In the genomic region with DNA sequence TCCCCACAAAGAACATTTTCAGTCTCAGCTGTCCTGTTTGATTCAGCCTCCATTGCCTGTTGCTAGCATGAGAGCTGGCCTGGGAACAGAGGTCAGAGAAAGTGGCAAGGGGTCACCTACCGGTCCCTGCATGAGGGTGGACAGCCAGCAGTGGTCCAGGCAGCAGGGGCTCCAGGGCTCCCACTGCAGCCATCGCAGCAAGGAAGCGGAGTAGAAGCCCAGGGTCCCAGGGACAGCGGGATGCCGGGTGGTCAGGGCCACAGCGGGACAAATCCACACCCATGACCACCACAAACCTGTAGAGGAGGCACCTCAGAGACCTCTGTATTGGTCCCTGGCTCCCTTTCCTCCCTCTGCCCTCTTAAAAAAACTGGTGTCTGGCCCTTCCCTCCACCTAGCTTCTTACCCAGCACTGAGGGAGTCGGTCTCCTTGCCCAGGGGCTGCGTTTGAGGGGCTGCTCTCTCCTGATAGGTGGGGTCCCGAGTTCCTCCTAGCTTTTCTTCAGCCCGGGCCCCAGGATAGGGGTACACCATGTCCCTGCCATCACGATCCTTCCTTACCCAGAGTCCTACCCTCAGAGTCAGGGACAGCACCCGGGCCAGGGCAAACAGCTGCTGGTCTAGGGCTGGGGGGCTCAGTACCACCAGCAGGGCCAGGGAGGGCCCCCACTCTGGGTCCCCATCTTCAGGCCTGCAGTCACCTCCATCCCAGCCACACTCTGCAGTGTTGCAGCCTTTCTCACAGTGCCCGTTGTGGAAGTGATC, we compare ENCODE assay signal across 19 cellular contexts. TPM values are rescaled to one million over a fixed set of nuclear protein-coding genes. Genes with fewer than 3 reads are reported as not detected.
DNase-seq lines count a peak whose midpoint lies in the region; ATAC-seq and TF ChIP-seq lines count a peak whose summit lies in the region.
"Had no signal": no experiment of that assay in that cellular context is flagged by ENCODE, and none has a peak within 500 bp of the region (broad histone marks: within the 10 kb centered on the region; RNA-seq: fewer than 3 reads in every experiment).

No MANE protein-coding gene starts in this region.

- no peak overlapping the region for H2BK120ac ChIP-seq in neuronal stem cell (ENCODE audit: low read depth, low read length)

- peaks cover 18 to 22% of the 10 kb centered on the region in 2 donors for H3K4me1 ChIP-seq in neuronal stem cell (ENCODE audit: control insufficient read depth in 2 of 2, insufficient read depth in 1 of 2, low read depth in 1 of 2, low read length in 2 of 2)

- no peak overlapping the region for H3K14ac ChIP-seq in neuronal stem cell (ENCODE audit: low read length)

- no peak overlapping the region for H3K27ac Mint-ChIP-seq in natural killer cell treated with Interleukin-12 subunit alpha and Interleukin-12 subunit beta and Interleukin-15 and Interleukin-18, amount 100 ng/mL, for 72 hours
- no peak overlapping the region for H3K27ac Mint-ChIP-seq in natural killer cell
- H3K27ac Mint-ChIP-seq in activated T-helper 17 cell treated with anti-CD3 and anti-CD28 coated beads, Interleukin-2, amount 50 U/mL, for 72 hours = no peak overlapping the region

- no peak overlapping the region for H2AK5ac ChIP-seq in neuronal stem cell (ENCODE audit: low read depth, low read length)

- in situ Hi-C loops in GM13977 (cut with MboI; ENCODE audit: low pct_unique_long_range_greater_than_20kb, low sequenced_read_pairs, unreplicated experiment) = no loop called here

- DNase-seq in natural killer cell treated with Interleukin-12 subunit alpha and Interleukin-12 subunit beta and Interleukin-15 and Interleukin-18, amount 100 ng/mL, for 72 hours (ENCODE audit: low spot score) = peak; percentile 32
- DNase-seq in natural killer cell (no peak), coronary artery (ENCODE audit: low spot score) (peak; percentile 74), neuronal stem cell (ENCODE audit: low spot score) (no peak), NCI-H69 (lab: John Stamatoyannopoulos, UW) (no peak), GM13977 (ENCODE audit: low spot score) (no peak)
- DNase-seq: Calu3; CD8-positive, alpha-beta memory T cell; DMS153; DND-41; KG1; MM.1S; NCI-H2029; NCI-H446 treated with DMSO at 0.1 percent for 48 hours; Right ventricle myocardium superior; RPMI8226 had no signal

- peaks cover 6% of the 10 kb centered on the region in 2 donors for H3K27me3 Mint-ChIP-seq in natural killer cell treated with Interleukin-12 subunit alpha and Interleukin-12 subunit beta and Interleukin-15 and Interleukin-18, amount 100 ng/mL, for 72 hours
- H3K27me3 Mint-ChIP-seq in natural killer cell (ENCODE audit: low read depth in 2 of 2) = peaks cover 9 to 11% of the 10 kb centered on the region in 2 donors
- peaks cover 3% of the 10 kb centered on the region for H3K27me3 Mint-ChIP-seq in activated T-helper 17 cell treated with anti-CD3 and anti-CD28 coated beads, Interleukin-2, amount 50 U/mL, for 72 hours

- no peaks in the 10 kb centered on the region for H3K36me3 Mint-ChIP-seq in natural killer cell treated with Interleukin-12 subunit alpha and Interleukin-12 subunit beta and Interleukin-15 and Interleukin-18, amount 100 ng/mL, for 72 hours
- no peaks in the 10 kb centered on the region for H3K36me3 Mint-ChIP-seq in natural killer cell
- no peaks in the 10 kb centered on the region for H3K36me3 Mint-ChIP-seq in activated T-helper 17 cell treated with anti-CD3 and anti-CD28 coated beads, Interleukin-2, amount 50 U/mL, for 72 hours (ENCODE audit: low read depth)

- no peak overlapping the region for H3K9ac ChIP-seq in neuronal stem cell (ENCODE audit: low read depth, low read length, poor library complexity)

- no peak overlapping the region for H3K4me3 Mint-ChIP-seq in natural killer cell treated with Interleukin-12 subunit alpha and Interleukin-12 subunit beta and Interleukin-15 and Interleukin-18, amount 100 ng/mL, for 72 hours
- H3K4me3 Mint-ChIP-seq in natural killer cell = no peak overlapping the region
- no peak overlapping the region for H3K4me3 Mint-ChIP-seq in activated T-helper 17 cell treated with anti-CD3 and anti-CD28 coated beads, Interleukin-2, amount 50 U/mL, for 72 hours

- no peak overlapping the region for H3K4ac ChIP-seq in neuronal stem cell (ENCODE audit: low read length)

- no peaks in the 10 kb centered on the region for H3K79me1 ChIP-seq in neuronal stem cell (ENCODE audit: low read depth, low read length)

- H3K4me1 Mint-ChIP-seq in natural killer cell treated with Interleukin-12 subunit alpha and Interleukin-12 subunit beta and Interleukin-15 and Interleukin-18, amount 100 ng/mL, for 72 hours (ENCODE audit: low read depth in 2 of 2) = peaks cover 8 to 12% of the 10 kb centered on the region in 2 donors
- H3K4me1 Mint-ChIP-seq in natural killer cell = peaks cover 12 to 13% of the 10 kb centered on the region in 2 donors
- peaks cover 4% of the 10 kb centered on the region for H3K4me1 Mint-ChIP-seq in activated T-helper 17 cell treated with anti-CD3 and anti-CD28 coated beads, Interleukin-2, amount 50 U/mL, for 72 hours

- intact Hi-C loops in natural killer cell (cut with micrococcal nuclease) = no loop called here

- H3K23ac ChIP-seq in neuronal stem cell (ENCODE audit: low read depth, low read length, poor library complexity) = peak overlapping the region; percentile 76

- no peak overlapping the region for H4K8ac ChIP-seq in neuronal stem cell (ENCODE audit: low read depth, low read length)

- H3K9me3 Mint-ChIP-seq in natural killer cell treated with Interleukin-12 subunit alpha and Interleukin-12 subunit beta and Interleukin-15 and Interleukin-18, amount 100 ng/mL, for 72 hours = no peaks in the 10 kb centered on the region
- no peaks in the 10 kb centered on the region for H3K9me3 Mint-ChIP-seq in natural killer cell
- no peaks in the 10 kb centered on the region for H3K9me3 Mint-ChIP-seq in activated T-helper 17 cell treated with anti-CD3 and anti-CD28 coated beads, Interleukin-2, amount 50 U/mL, for 72 hours
- H3K9me3 Mint-ChIP-seq: CD8-positive, alpha-beta memory T cell had no signal

- H2BK15ac ChIP-seq in neuronal stem cell (ENCODE audit: low read length) = peak overlapping the region; percentile 69

- H3K27ac ChIP-seq in coronary artery (no peak overlapping the region), neuronal stem cell (replicated peaks; ENCODE audit: low read length) (no peak overlapping the region)
- H3K27ac ChIP-seq: A549, C4-2B had no signal

- H4K91ac ChIP-seq in neuronal stem cell (ENCODE audit: low read depth, low read length, poor library complexity) = no peak overlapping the region

- TF ChIP-seq CTCF in natural killer cell (IDR thresholded peaks at IDR 0.05) (no peak), coronary artery (IDR thresholded peaks at IDR 0.05) (no peak), GM13977 (IDR thresholded peaks at IDR 0.05; ENCODE audit: extremely low read depth, insufficient read depth, missing control alignments) (no peak)

- no peak overlapping the region for H3K4me2 ChIP-seq in neuronal stem cell (ENCODE audit: insufficient read depth, low read length, poor library complexity, severe bottlenecking)
- H3K4me2 ChIP-seq: A549 had no signal

- WGBS in neuronal stem cell (ENCODE audit: extremely low coverage in 2 of 2, insufficient read length in 2 of 2, insufficient replicate concordance in 1 of 2), 2 donors = no CpG with 5 or more reads among the region's 13 CpGs

- no peak for ATAC-seq in natural killer cell treated with Interleukin-12 subunit alpha and Interleukin-12 subunit beta and Interleukin-15 and Interleukin-18, amount 100 ng/mL, for 72 hours
- no peak for ATAC-seq in natural killer cell
- no peak for ATAC-seq in activated T-helper 17 cell treated with anti-CD3 and anti-CD28 coated beads, Interleukin-2, amount 50 U/mL, for 72 hours (replicated peaks)
- ATAC-seq: A549 had no signal

- H3K4me3 ChIP-seq in coronary artery (no peak overlapping the region), neuronal stem cell (ENCODE audit: low read length in 2 of 2) (no peak overlapping the region)
- H3K4me3 ChIP-seq: A549 had no signal

- peak overlapping the region; percentile 13 for H3K18ac ChIP-seq in neuronal stem cell (ENCODE audit: low read length)

- H3K9me3 ChIP-seq in neuronal stem cell (replicated peaks in 1 of 2; ENCODE audit: control insufficient read depth in 2 of 2, insufficient read depth in 1 of 2, low read depth in 1 of 2, low read length in 2 of 2) = no peaks in the 10 kb centered on the region
- H3K9me3 ChIP-seq: A549 had no signal

- H2BK12ac ChIP-seq in neuronal stem cell (ENCODE audit: low read length) = peak overlapping the region; percentile 69

- no peak overlapping the region for H2BK5ac ChIP-seq in neuronal stem cell (ENCODE audit: low read length)

- H3K27me3 ChIP-seq in neuronal stem cell (ENCODE audit: control insufficient read depth in 3 of 3, insufficient read depth in 3 of 3, low read depth in 1 of 3, low read length in 3 of 3) = no peaks in the 10 kb centered on the region

- H2AFZ ChIP-seq in neuronal stem cell (ENCODE audit: low read length) = no peak overlapping the region

- H3K36me3 ChIP-seq in neuronal stem cell (replicated peaks in 1 of 2; ENCODE audit: control insufficient read depth in 2 of 2, insufficient read depth in 2 of 2, low read length in 2 of 2) = no peaks in the 10 kb centered on the region

RNA-seq across cellular contexts. Expression of gene GPSM3, which starts 8.4 kb away (rescaled TPM):
- total RNA-seq in natural killer cell treated with Interleukin-12 subunit alpha and Interleukin-12 subunit beta and Interleukin-15 and Interleukin-18, amount 100 ng/mL, for 72 hours = 100 to 1,000 TPM; 131 to 143 TPM
- total RNA-seq in natural killer cell = 100 to 1,000 TPM; 216 to 240 (median 221) TPM
- polyA plus RNA-seq in neuronal stem cell (2013, experiment 1 of 2) = 4.2 TPM
- polyA plus RNA-seq in neuronal stem cell (2013, experiment 2 of 2) = 4.2 TPM
- 100 to 1,000 TPM; 136 to 227 TPM for total RNA-seq in activated T-helper 17 cell treated with anti-CD3 and anti-CD28 coated beads, Interleukin-2, amount 50 U/mL, for 72 hours

RNA-seq across cellular contexts. Expression of gene PBX2, which starts 10.9 kb away (rescaled TPM):
- 10 to 100 TPM; 64.1 to 89.4 TPM for total RNA-seq in natural killer cell treated with Interleukin-12 subunit alpha and Interleukin-12 subunit beta and Interleukin-15 and Interleukin-18, amount 100 ng/mL, for 72 hours
- 100 to 1,000 TPM; 111 to 116 (median 112) TPM for total RNA-seq in natural killer cell
- 154 TPM for polyA plus RNA-seq in neuronal stem cell (2013, experiment 1 of 2)
- 155 TPM for polyA plus RNA-seq in neuronal stem cell (2013, experiment 2 of 2)
- total RNA-seq in activated T-helper 17 cell treated with anti-CD3 and anti-CD28 coated beads, Interleukin-2, amount 50 U/mL, for 72 hours = 100 to 1,000 TPM in 1 of 2 donors, 10 to 100 TPM in 1; 53.0 to 135 TPM

RNA-seq across cellular contexts. Expression of gene AGER, which starts 16.8 kb away (rescaled TPM):
- 10 to 100 TPM; 15.0 to 29.7 TPM for total RNA-seq in natural killer cell treated with Interleukin-12 subunit alpha and Interleukin-12 subunit beta and Interleukin-15 and Interleukin-18, amount 100 ng/mL, for 72 hours
- 10 to 100 TPM; 19.0 to 25.1 (median 22.9) TPM for total RNA-seq in natural killer cell
- 19.9 TPM for polyA plus RNA-seq in neuronal stem cell (2013, experiment 1 of 2)
- polyA plus RNA-seq in neuronal stem cell (2013, experiment 2 of 2) = 18.7 TPM
- 10 to 100 TPM; 19.3 to 50.2 TPM for total RNA-seq in activated T-helper 17 cell treated with anti-CD3 and anti-CD28 coated beads, Interleukin-2, amount 50 U/mL, for 72 hours
- polyA plus RNA-seq: CD8-positive, alpha-beta memory T cell had no signal

RNA-seq across cellular contexts. Expression of gene RNF5, which starts 22.7 kb away (rescaled TPM):
- total RNA-seq in natural killer cell treated with Interleukin-12 subunit alpha and Interleukin-12 subunit beta and Interleukin-15 and Interleukin-18, amount 100 ng/mL, for 72 hours = 10 to 100 TPM; 41.0 to 53.3 TPM
- total RNA-seq in natural killer cell = 10 to 100 TPM; 35.1 to 39.2 (median 36.6) TPM
- 152 TPM for polyA plus RNA-seq in neuronal stem cell (2013, experiment 1 of 2)
- 145 TPM for polyA plus RNA-seq in neuronal stem cell (2013, experiment 2 of 2)
- total RNA-seq in activated T-helper 17 cell treated with anti-CD3 and anti-CD28 coated beads, Interleukin-2, amount 50 U/mL, for 72 hours = 10 to 100 TPM; 46.0 to 64.5 TPM

RNA-seq across cellular contexts. Expression of gene NOTCH4, which starts 23.0 kb away (rescaled TPM):
- total RNA-seq in natural killer cell treated with Interleukin-12 subunit alpha and Interleukin-12 subunit beta and Interleukin-15 and Interleukin-18, amount 100 ng/mL, for 72 hours = 1 to 10 TPM; 1.4 TPM
- total RNA-seq in natural killer cell = 1 to 10 TPM; 2.6 to 4.8 (median 2.7) TPM
- polyA plus RNA-seq in neuronal stem cell (2013, experiment 1 of 2) = 4.0 TPM
- 3.7 TPM for polyA plus RNA-seq in neuronal stem cell (2013, experiment 2 of 2)
- total RNA-seq in activated T-helper 17 cell treated with anti-CD3 and anti-CD28 coated beads, Interleukin-2, amount 50 U/mL, for 72 hours = 1 to 10 TPM in 1 of 2 donors, under 1 TPM in 1; 0.73 to 2.3 TPM

Comparison
In these comparisons a context has a peak if more than half of its experiments do, and no peak if none do; other contexts are left out.
1. DNase-seq: peak in natural killer cell treated with Interleukin-12 subunit alpha and Interleukin-12 subunit beta and Interleukin-15 and Interleukin-18, amount 100 ng/mL, for 72 hours (single experiment) and coronary artery (single experiment); none in natural killer cell (single experiment), neuronal stem cell (single experiment), NCI-H69 (single experiment) and GM13977 (single experiment).